Comparison of ENCODE assay signal across 8 cellular contexts in the genomic region with DNA sequence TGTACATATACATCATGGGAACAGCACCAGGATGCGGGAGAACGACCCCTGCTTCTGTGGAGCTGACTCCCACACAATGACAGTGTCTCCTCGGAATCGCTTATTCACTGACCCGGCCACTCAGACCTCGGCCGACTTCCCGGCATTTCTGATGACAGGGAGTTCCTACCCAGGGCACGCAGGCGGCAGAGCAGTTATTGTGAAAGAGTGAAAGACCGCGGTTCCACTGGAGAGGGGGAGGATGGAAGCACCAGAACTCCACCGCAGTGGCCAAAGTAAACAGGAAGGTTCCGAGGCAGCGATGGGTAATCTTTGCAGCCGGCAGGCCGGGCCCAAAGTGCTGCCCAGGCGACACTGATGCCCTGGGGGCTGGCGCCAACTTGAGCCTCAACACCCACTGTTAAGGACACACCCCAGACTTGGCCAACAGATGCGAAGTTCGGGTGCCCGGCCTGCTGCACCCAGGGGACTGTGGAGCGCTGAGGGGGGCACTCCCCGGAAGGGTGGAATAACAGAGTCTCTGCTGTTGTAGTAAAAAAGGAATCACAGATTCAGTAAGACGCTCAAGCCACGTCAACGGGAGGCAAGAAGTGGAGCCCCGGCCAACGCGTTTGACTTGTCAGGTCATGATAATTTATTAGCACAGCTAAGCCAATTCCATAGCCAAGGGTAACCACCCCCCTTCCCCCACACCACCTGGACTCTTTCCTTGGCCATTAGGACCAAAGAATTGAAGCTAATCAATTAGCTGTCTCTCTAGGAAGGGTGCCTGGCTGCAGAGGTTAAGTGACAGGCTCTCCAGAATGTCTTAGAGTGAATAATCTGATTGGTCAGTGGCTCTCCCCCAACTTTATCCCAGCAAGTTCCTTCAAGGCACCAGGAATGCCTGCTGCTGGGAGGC. TPM values are rescaled to one million over a fixed set of nuclear protein-coding genes. Genes with fewer than 3 reads are reported as not detected.
DNase-seq lines count a peak whose midpoint lies in the region; ATAC-seq and TF ChIP-seq lines count a peak whose summit lies in the region.

No MANE protein-coding gene starts in this region.

- H2BK5ac ChIP-seq in mesendoderm (ENCODE audit: low read length) = no peak overlapping the region

- H4K5ac ChIP-seq in mesendoderm (ENCODE audit: low read length) = no peak overlapping the region

- H2BK15ac ChIP-seq in mesendoderm (replicated peaks; ENCODE audit: low read depth) = no peak overlapping the region

- no peak overlapping the region for H2BK120ac ChIP-seq in mesendoderm (ENCODE audit: low read depth, low read length)

- H3K27ac Mint-ChIP-seq in type B pancreatic cell = peak overlapping the region; percentile 39

- no peak for TF ChIP-seq CTCF in type B pancreatic cell (conservative IDR thresholded peaks at IDR 0.05)

- peaks cover 7% of the 10 kb centered on the region for H3K36me3 Mint-ChIP-seq in type B pancreatic cell

- H3K9ac ChIP-seq in duodenal mucosa (ENCODE audit: low read depth in 1 of 2, low read length in 2 of 2) (no peak overlapping the region), mesendoderm (ENCODE audit: low read length) (no peak overlapping the region)

- no peak overlapping the region for H2AK5ac ChIP-seq in mesendoderm (ENCODE audit: low read length)

- peak overlapping the region; percentile 17 for H3K56ac ChIP-seq in mesendoderm (ENCODE audit: low read length)

- H3K4me3 ChIP-seq in duodenal mucosa (ENCODE audit: low read depth in 1 of 2, low read length in 2 of 2) = no peak overlapping the region
- H3K4me3 ChIP-seq in mesendoderm (ENCODE audit: low read length) = no peak overlapping the region

- H3K27me3 Mint-ChIP-seq in type B pancreatic cell = no peaks in the 10 kb centered on the region

- peaks cover 57% of the 10 kb centered on the region for H3K79me1 ChIP-seq in mesendoderm (ENCODE audit: low read length)

- H3K36me3 ChIP-seq in duodenal mucosa (ENCODE audit: control insufficient read depth in 1 of 2, insufficient read depth in 2 of 2, low read length in 2 of 2) (peaks cover 11 to 24% of the 10 kb centered on the region in 2 donors), mesendoderm (ENCODE audit: control insufficient read depth, insufficient read depth, low read length) (peaks cover 2% of the 10 kb centered on the region)

- H3K9me3 ChIP-seq in duodenal mucosa (ENCODE audit: control insufficient read depth in 1 of 2, low read length in 2 of 2) = no peaks in the 10 kb centered on the region

- H3K27me3 ChIP-seq in duodenal mucosa (ENCODE audit: control insufficient read depth in 1 of 2, insufficient read depth in 2 of 2, low read length in 2 of 2) = no peaks in the 10 kb centered on the region
- no peaks in the 10 kb centered on the region for H3K27me3 ChIP-seq in mesendoderm (ENCODE audit: insufficient read depth, low read length, poor library complexity)

- no peak overlapping the region for H3K4ac ChIP-seq in mesendoderm (ENCODE audit: low read depth, low read length)

- peak overlapping the region; percentile 61 for H3K4me3 Mint-ChIP-seq in type B pancreatic cell

- no peaks in the 10 kb centered on the region for H3K9me3 Mint-ChIP-seq in type B pancreatic cell

- no peak for ATAC-seq in HG03095 (IDR thresholded peaks at IDR 0.05; ENCODE audit: unreplicated experiment)

- H3K23ac ChIP-seq in mesendoderm (ENCODE audit: low read length) = no peak overlapping the region

- H3K4me1 ChIP-seq in duodenal mucosa (ENCODE audit: control insufficient read depth in 1 of 2, insufficient read depth in 2 of 2, low read length in 2 of 2) (peaks cover 40 to 58% of the 10 kb centered on the region in 2 donors), mesendoderm (ENCODE audit: control insufficient read depth, low read depth, low read length) (peaks cover 19% of the 10 kb centered on the region)

- WGBS in mesendoderm (ENCODE audit: extremely low coverage, insufficient coverage, low lambda C conversion rate) = no CpG with 5 or more reads among the region's 30 CpGs

- peak overlapping the region; percentile 70 for H3K27ac ChIP-seq in duodenal mucosa (ENCODE audit: low read depth, low read length)
- H3K27ac ChIP-seq in mesendoderm (ENCODE audit: low read depth, low read length) = no peak overlapping the region

- H4K8ac ChIP-seq in mesendoderm (ENCODE audit: low read depth, low read length) = no peak overlapping the region

- peaks cover 90% of the 10 kb centered on the region for H3K79me2 ChIP-seq in mesendoderm (ENCODE audit: control insufficient read depth, insufficient read depth, low read length)

- peaks cover 71% of the 10 kb centered on the region for H3K4me1 Mint-ChIP-seq in type B pancreatic cell (ENCODE audit: unreplicated experiment)

- peak; percentile 86 for DNase-seq in Daoy (ENCODE audit: low read depth)
- DNase-seq in NOMO-1 treated with DMSO at 0.1 percent for 48 hours (lab: John Stamatoyannopoulos, UW; ENCODE audit: unreplicated experiment) = peak; percentile 72
- no peak for DNase-seq in mesendoderm
- no peak for DNase-seq in type B pancreatic cell (ENCODE audit: extremely low spot score, unreplicated experiment)
- no peak for DNase-seq in activated naive CD4-positive, alpha-beta T cell (lab: John Stamatoyannopoulos, UW)
- DNase-seq in RPMI8226 = no peak

- H3K18ac ChIP-seq in mesendoderm (ENCODE audit: low read length) = no peak overlapping the region

- H3K4me2 ChIP-seq in mesendoderm (ENCODE audit: low read length) = no peak overlapping the region

RNA-seq across cellular contexts. Expression of gene MLLT1, which starts 5.8 kb away (rescaled TPM):
- total RNA-seq in Daoy (2014; rRNA removed; shearing (Covaris generic)) = 8.0 and 15.4 TPM in 2 replicates
- polyA plus RNA-seq in mesendoderm (2013, experiment 1 of 2) = 28.4 TPM
- 27.7 TPM for polyA plus RNA-seq in mesendoderm (2013, experiment 2 of 2)
- total RNA-seq in type B pancreatic cell (ENCODE audit: low replicate concordance) = 51.3 and 106 TPM in 2 replicates

RNA-seq across cellular contexts. Expression of gene ACER1, which starts 59.5 kb away (rescaled TPM):
- not detected in 2 replicates for total RNA-seq in Daoy (2014; rRNA removed; shearing (Covaris generic))
- polyA plus RNA-seq in mesendoderm (2013, experiment 1 of 2) = not detected
- not detected for polyA plus RNA-seq in mesendoderm (2013, experiment 2 of 2)
- not detected in 2 replicates for total RNA-seq in type B pancreatic cell (ENCODE audit: low replicate concordance)

Comparison
In these comparisons a context has a peak if more than half of its experiments do, and no peak if none do; other contexts are left out.
1. DNase-seq: peak in Daoy (single experiment) and NOMO-1 treated with DMSO at 0.1 percent for 48 hours (single experiment); none in mesendoderm (single experiment), type B pancreatic cell (single experiment), activated naive CD4-positive, alpha-beta T cell (0 of 4) and RPMI8226 (single experiment).